ENCODE assay signal across 26 cellular contexts in the genomic region with DNA sequence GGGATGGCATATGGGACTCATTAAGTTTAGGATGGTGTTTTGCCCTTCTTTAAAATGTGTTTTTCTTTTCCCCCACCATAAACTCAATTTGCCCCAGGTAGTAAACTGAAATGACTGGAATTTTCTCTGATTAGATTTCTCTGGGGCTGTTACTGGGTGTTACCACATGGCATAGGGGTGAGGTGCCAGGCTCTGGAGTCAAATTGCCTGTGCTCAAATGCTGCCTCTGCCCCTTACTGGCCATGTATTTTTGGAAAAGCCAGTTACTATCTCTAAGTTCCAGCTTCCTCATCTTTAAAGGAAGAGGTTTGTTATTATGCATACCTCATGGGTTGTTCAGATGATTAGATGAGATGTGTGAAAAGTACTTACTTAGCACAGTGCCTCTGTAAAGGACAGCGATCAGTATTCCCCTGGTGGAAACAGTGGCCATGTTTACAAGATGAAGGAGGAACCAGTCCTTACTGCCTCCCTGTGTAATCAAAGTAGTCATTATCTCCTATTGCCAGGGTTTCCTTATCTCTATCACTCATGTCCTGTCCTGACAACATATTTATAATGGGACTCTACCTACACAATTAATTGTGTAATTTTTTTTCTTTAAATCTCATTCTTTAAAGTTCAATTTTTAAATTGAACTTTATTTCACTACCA.
"Had no signal": no experiment of that assay in that cellular context is flagged by ENCODE, and none has a peak within 500 bp of the region (broad histone marks: within the 10 kb centered on the region; RNA-seq: fewer than 3 reads in every experiment).

No MANE protein-coding gene starts in this region.

- H3K9me3 ChIP-seq: colonic mucosa, tibial nerve, vagina had no signal

- H3K4me1 ChIP-seq: colonic mucosa, tibial nerve had no signal

- FAIRE-seq: keratinocyte, TTC549 had no signal

- ATAC-seq: activated CD8-positive, alpha-beta T cell treated with anti-CD3 and anti-CD28 coated beads, Interleukin-2, amount 10 ng/mL, durations not matched to agents 7 days and 5 days; activated naive CD8-positive, alpha-beta T cell treated with anti-CD3 and anti-CD28 coated beads, Interleukin-2, amount 50 U/mL, for 24 hours; activated T-cell treated with anti-CD3 and anti-CD28 coated beads, Interleukin-2, amount 50 U/mL, for 4 hours; left lobe of liver; T-helper 17 cell had no signal

- H3K4me3 Mint-ChIP-seq: activated CD4-positive, alpha-beta T cell treated with anti-CD3 and anti-CD28 coated beads, Interleukin-2, amount 10 ng/mL, durations not matched to agents 7 days and 5 days; activated CD8-positive, alpha-beta T cell treated with anti-CD3 and anti-CD28 coated beads, Interleukin-2, amount 10 ng/mL, durations not matched to agents 7 days and 5 days; activated naive CD4-positive, alpha-beta T cell treated with anti-CD3 and anti-CD28 coated beads for 36 hours; activated naive CD8-positive, alpha-beta T cell treated with anti-CD3 and anti-CD28 coated beads, Interleukin-2, amount 50 U/mL, for 24 hours; activated T-cell treated with anti-CD3 and anti-CD28 coated beads, Interleukin-2, amount 50 U/mL, for 4 hours; endodermal cell; mesothelial cell of epicardium; nephron; T-helper 17 cell had no signal

- H3K4me1 Mint-ChIP-seq: T-helper 17 cell had no signal

- DNase-seq: activated CD4-positive, alpha-beta T cell treated with anti-CD3 and anti-CD28 coated beads, Interleukin-2, amount 10 ng/mL, durations not matched to agents 7 days and 5 days; activated CD8-positive, alpha-beta T cell treated with anti-CD3 and anti-CD28 coated beads, Interleukin-2, amount 10 ng/mL, durations not matched to agents 7 days and 5 days; activated naive CD4-positive, alpha-beta T cell treated with anti-CD3 and anti-CD28 coated beads for 36 hours; activated naive CD8-positive, alpha-beta T cell treated with anti-CD3 and anti-CD28 coated beads, Interleukin-2, amount 50 U/mL, for 24 hours; activated T-cell treated with anti-CD3 and anti-CD28 coated beads, Interleukin-2, amount 50 U/mL, for 4 hours; anterior cingulate cortex; brain microvascular endothelial cell; central memory CD4-positive, alpha-beta T cell; colonic mucosa; endodermal cell; foreskin fibroblast; glutamatergic neuron; hypothalamus; stimulated activated CD4-positive, alpha-beta T cell treated with anti-CD3 and anti-CD28 coated beads, Interleukin-12 subunit alpha, Interleukin-12 subunit beta, amount 100 ng/mL, for 4 hours; stimulated activated CD4-positive, alpha-beta T cell treated with anti-CD3 and anti-CD28 coated beads, Interleukin-1b, Interleukin-23, amount 100 ng/mL, for 48 hours; stimulated activated naive CD4-positive, alpha-beta T cell treated with Interleukin-2 at 50 U/mL for 16 hours; T-helper 17 cell had no signal

- H3K27me3 ChIP-seq: brain microvascular endothelial cell, colonic mucosa, vagina had no signal

- H3K27ac ChIP-seq: brain microvascular endothelial cell, colonic mucosa, epithelial cell of prostate, tibial nerve, vagina had no signal

- H3K36me3 ChIP-seq: brain microvascular endothelial cell, colonic mucosa, tibial nerve, vagina had no signal

- H3K36me3 Mint-ChIP-seq: mesothelial cell of epicardium had no signal

- H3K27ac Mint-ChIP-seq: activated CD4-positive, alpha-beta T cell treated with anti-CD3 and anti-CD28 coated beads, Interleukin-2, amount 10 ng/mL, durations not matched to agents 7 days and 5 days; activated CD8-positive, alpha-beta T cell treated with anti-CD3 and anti-CD28 coated beads, Interleukin-2, amount 10 ng/mL, durations not matched to agents 7 days and 5 days; activated naive CD4-positive, alpha-beta T cell treated with anti-CD3 and anti-CD28 coated beads for 36 hours; activated naive CD8-positive, alpha-beta T cell treated with anti-CD3 and anti-CD28 coated beads, Interleukin-2, amount 50 U/mL, for 24 hours; endodermal cell; nephron; T-helper 17 cell had no signal

- H3K4me3 ChIP-seq: colonic mucosa, lung, tibial nerve, vagina had no signal

- H3K9me3 Mint-ChIP-seq: activated CD4-positive, alpha-beta T cell treated with anti-CD3 and anti-CD28 coated beads, Interleukin-2, amount 10 ng/mL, durations not matched to agents 7 days and 5 days; activated naive CD4-positive, alpha-beta T cell treated with anti-CD3 and anti-CD28 coated beads for 36 hours; activated naive CD8-positive, alpha-beta T cell treated with anti-CD3 and anti-CD28 coated beads, Interleukin-2, amount 50 U/mL, for 24 hours; activated T-cell treated with anti-CD3 and anti-CD28 coated beads, Interleukin-2, amount 50 U/mL, for 4 hours; mesothelial cell of epicardium had no signal
